8 cellular contexts compared by ENCODE assay signal in genomic region chr12:53180931-53181645, GRCh38. TPM values are rescaled to one million over a fixed set of nuclear protein-coding genes. Genes with fewer than 3 reads are reported as not detected.
DNase-seq lines count a peak whose midpoint lies in the region; ATAC-seq and TF ChIP-seq lines count a peak whose summit lies in the region.

No MANE protein-coding gene starts in this region.

- peak overlapping the region; percentile 89 to 98 for H3K27ac ChIP-seq in liver (ENCODE audit: low read depth in 1 of 2, low read length in 2 of 2)

- peaks cover 0 to 21% (median 14%) of the 10 kb centered on the region in 4 donors for H3K36me3 ChIP-seq in liver (ENCODE audit: control insufficient read depth in 4 of 4, insufficient read depth in 3 of 4, low read depth in 1 of 4, low read length in 3 of 4)

- no peak for TF ChIP-seq RAD21 in liver (IDR thresholded peaks at IDR 0.05)

- DNase-seq in 8988T: peak; percentile 91
- peak; percentile 87 for DNase-seq in NCI-H2196 (lab: John Stamatoyannopoulos, UW; ENCODE audit: unreplicated experiment)
- DNase-seq in activated CD4-positive, alpha-beta T cell treated with anti-CD3 and anti-CD28 coated beads for 1 hour: peak; percentile 68
- DNase-seq in dermis blood vessel endothelial cell: peak; percentile 86
- peak; percentile 75 to 78 for DNase-seq in stimulated activated CD4-positive, alpha-beta T cell treated with anti-CD3 and anti-CD28 coated beads, Interleukin-4, amount 100 ng/mL, for 4 hours

- H3K4me3 ChIP-seq in liver (ENCODE audit: low read depth in 1 of 3, low read length in 3 of 3): peak overlapping the region; percentile 78 to 90 (median 89)

- H3K4me1 ChIP-seq in liver (ENCODE audit: control insufficient read depth in 4 of 4, insufficient read depth in 4 of 4, low read length in 3 of 4): peaks cover 10 to 61% (median 45%) of the 10 kb centered on the region in 4 donors

- ATAC-seq in GM18517 (IDR thresholded peaks at IDR 0.05; ENCODE audit: unreplicated experiment) (peak; percentile 35), HG03039 (IDR thresholded peaks at IDR 0.05; ENCODE audit: unreplicated experiment) (peak; percentile 44)

- 3% methylated on average over 56 of the region's 57 CpGs for WGBS in liver

- no peaks in the 10 kb centered on the region for H3K27me3 ChIP-seq in liver (ENCODE audit: control insufficient read depth in 4 of 4, insufficient read depth in 4 of 4, low read length in 3 of 4)

- H3K9ac ChIP-seq in liver (ENCODE audit: low read depth in 1 of 2, low read length in 2 of 2): peak overlapping the region; percentile 0 to 61

- no peak for TF ChIP-seq CTCF in liver (IDR thresholded peaks at IDR 0.05; ENCODE audit: low read depth, low read length, missing input control)

- H3K9me3 ChIP-seq in liver (ENCODE audit: control insufficient read depth in 4 of 4, low read length in 3 of 4): no peaks in the 10 kb centered on the region

TF ChIP-seq in liver, 16 proteins besides CTCF, POLR2A, EP300 and RAD21:
- TF ChIP-seq NR2F2 (IDR thresholded peaks at IDR 0.05) (no peak), EGR1 (IDR thresholded peaks at IDR 0.05; ENCODE audit: low read depth in 2 of 2) (no peak), TAF1 (conservative IDR thresholded peaks at IDR 0.05) (no peak), HNF4A (conservative IDR thresholded peaks at IDR 0.05) (no peak), RXRA (IDR thresholded peaks at IDR 0.05) (no peak), YY1 (IDR thresholded peaks at IDR 0.05) (no peak), FOXA1 (IDR thresholded peaks at IDR 0.05) (no peak), SP1 (IDR thresholded peaks at IDR 0.05) (no peak), GABPA (IDR thresholded peaks at IDR 0.05 in 1 of 2, conservative IDR thresholded peaks at IDR 0.05 in 1 of 2) (no peak), HNF4G (IDR thresholded peaks at IDR 0.05) (no peak), JUND (IDR thresholded peaks at IDR 0.05) (no peak), FOXA2 (IDR thresholded peaks at IDR 0.05) (no peak)
- TF ChIP-seq, protein P1, sequence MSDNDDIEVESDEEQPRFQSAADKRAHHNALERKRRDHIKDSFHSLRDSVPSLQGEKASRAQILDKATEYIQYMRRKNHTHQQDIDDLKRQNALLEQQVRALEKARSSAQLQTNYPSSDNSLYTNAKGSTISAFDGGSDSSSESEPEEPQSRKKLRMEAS (IDR thresholded peaks at IDR 0.05): no peak
- TF ChIP-seq, protein P2, sequence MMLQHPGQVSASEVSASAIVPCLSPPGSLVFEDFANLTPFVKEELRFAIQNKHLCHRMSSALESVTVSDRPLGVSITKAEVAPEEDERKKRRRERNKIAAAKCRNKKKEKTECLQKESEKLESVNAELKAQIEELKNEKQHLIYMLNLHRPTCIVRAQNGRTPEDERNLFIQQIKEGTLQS (IDR thresholded peaks at IDR 0.05): no peak
- TF ChIP-seq, protein P3, sequence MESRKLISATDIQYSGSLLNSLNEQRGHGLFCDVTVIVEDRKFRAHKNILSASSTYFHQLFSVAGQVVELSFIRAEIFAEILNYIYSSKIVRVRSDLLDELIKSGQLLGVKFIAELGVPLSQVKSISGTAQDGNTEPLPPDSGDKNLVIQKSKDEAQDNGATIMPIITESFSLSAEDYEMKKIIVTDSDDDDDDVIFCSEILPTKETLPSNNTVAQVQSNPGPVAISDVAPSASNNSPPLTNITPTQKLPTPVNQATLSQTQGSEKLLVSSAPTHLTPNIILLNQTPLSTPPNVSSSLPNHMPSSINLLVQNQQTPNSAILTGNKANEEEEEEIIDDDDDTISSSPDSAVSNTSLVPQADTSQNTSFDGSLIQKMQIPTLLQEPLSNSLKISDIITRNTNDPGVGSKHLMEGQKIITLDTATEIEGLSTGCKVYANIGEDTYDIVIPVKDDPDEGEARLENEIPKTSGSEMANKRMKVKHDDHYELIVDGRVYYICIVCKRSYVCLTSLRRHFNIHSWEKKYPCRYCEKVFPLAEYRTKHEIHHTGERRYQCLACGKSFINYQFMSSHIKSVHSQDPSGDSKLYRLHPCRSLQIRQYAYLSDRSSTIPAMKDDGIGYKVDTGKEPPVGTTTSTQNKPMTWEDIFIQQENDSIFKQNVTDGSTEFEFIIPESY (IDR thresholded peaks at IDR 0.05): no peak

RNA-seq across cellular contexts. Expression of gene CSAD, which starts 0.4 kb away (rescaled TPM):
- 2.9 and 6.5 TPM in 2 replicates for total RNA-seq in dermis blood vessel endothelial cell
- total RNA-seq in liver: 10 to 100 TPM in 1 of 2 donors, 1 to 10 TPM in 1; 4.4 to 37.1 TPM
- polyA plus RNA-seq in liver: 10 to 100 TPM; 33.1 to 41.5 TPM

RNA-seq across cellular contexts. Expression of gene ZNF740, which starts 0.6 kb away (rescaled TPM):
- 13.0 and 14.5 TPM in 2 replicates for total RNA-seq in dermis blood vessel endothelial cell
- 10 to 100 TPM in 1 of 2 donors, 1 to 10 TPM in 1; 8.4 to 14.4 TPM for total RNA-seq in liver
- polyA plus RNA-seq in liver: 1 to 10 TPM; 1.4 to 4.3 TPM

RNA-seq across cellular contexts. Expression of gene ITGB7, which starts 26.0 kb away (rescaled TPM):
- 0.19 and 0.34 TPM in 2 replicates for total RNA-seq in dermis blood vessel endothelial cell
- total RNA-seq in liver: 1 to 10 TPM; 1.7 to 1.8 TPM
- 1 to 10 TPM; 2.4 TPM for polyA plus RNA-seq in liver

RNA-seq across cellular contexts. Expression of gene RARG, which starts 50.9 kb away (rescaled TPM):
- total RNA-seq in dermis blood vessel endothelial cell (11.7 and 17.7 TPM in 2 replicates), liver (1 to 10 TPM; 2.7 to 3.1 TPM)
- polyA plus RNA-seq in liver: 1 to 10 TPM; 1.7 to 2.7 TPM

Comparison
In these comparisons a context has a peak if more than half of its experiments do, and no peak if none do; other contexts are left out.
1. Peak in every context shown above with its lines: DNase-seq, ATAC-seq, H3K4me3 ChIP-seq and H3K27ac ChIP-seq.